In genomic region chr2:71613953-71614925, GRCh38 we compare ENCODE assay signal across 12 cellular contexts.
A peak's percentile ranks its signal among the peaks of the same experiment; 100 is the strongest.
DNase-seq lines count a peak whose midpoint lies in the region; ATAC-seq lines count a peak whose summit lies in the region.
"Had no signal": no experiment of that assay in that cellular context is flagged by ENCODE, and none has a peak within 500 bp of the region (broad histone marks: within the 10 kb centered on the region; RNA-seq: fewer than 3 reads in every experiment).

No MANE protein-coding gene starts in this region.

- no peak for ATAC-seq in right cardiac atrium
- no peak for ATAC-seq in GM21447 (IDR thresholded peaks at IDR 0.05; ENCODE audit: unreplicated experiment)
- no peak for ATAC-seq in HG02571 (IDR thresholded peaks at IDR 0.05; ENCODE audit: unreplicated experiment)

- intact Hi-C loops in right cardiac atrium (cut with DNase I): loop anchor here in 3 of 4 donors (10.0 kb wide), 1 partner anchor 181 kb away; no protein-coding TSS in a partner anchor

- H4K20me1 ChIP-seq in BLaER1: no peaks in the 10 kb centered on the region

- H3K27ac ChIP-seq in BLaER1 (no peak overlapping the region), right cardiac atrium (ENCODE audit: low read length) (peak overlapping the region; percentile 82), skin epidermis (peak overlapping the region in 12 of 21 experiments; percentile 9 to 79 (median 64))
- H3K27ac ChIP-seq: brain microvascular endothelial cell, HL-60 had no signal

- H3K9me3 ChIP-seq in BLaER1 (no peaks in the 10 kb centered on the region), right cardiac atrium (ENCODE audit: control insufficient read depth, low read length) (no peaks in the 10 kb centered on the region)

- H3K4me2 ChIP-seq in BLaER1: peak overlapping the region; percentile 29

- H3K27me3 ChIP-seq in BLaER1 (no peaks in the 10 kb centered on the region), right cardiac atrium (ENCODE audit: control insufficient read depth, insufficient read depth) (no peaks in the 10 kb centered on the region)
- H3K27me3 ChIP-seq: brain microvascular endothelial cell had no signal

- H3K4me3 ChIP-seq in BLaER1 (no peak overlapping the region), right cardiac atrium (ENCODE audit: low read length) (no peak overlapping the region), skin epidermis (no peak overlapping the region)

- 81% methylated on average over 8 of the region's 8 CpGs for WGBS in right cardiac atrium

- DNase-seq in activated CD8-positive, alpha-beta memory T cell treated with anti-CD3 and anti-CD28 coated beads, Interleukin-2, amount 50 U/mL, for 48 hours: peak; percentile 32
- DNase-seq in right cardiac atrium (peak in 1 of 3 donors; percentile 41), T1000 (lab: John Stamatoyannopoulos, UW) (no peak)
- no peak for DNase-seq in effector CD8-positive, alpha-beta T cell (lab: John Stamatoyannopoulos, UW)
- DNase-seq: EL; stimulated activated CD4-positive, alpha-beta T cell treated with anti-CD3 and anti-CD28 coated beads, Interleukin-4, amount 100 ng/mL, for 1 hour had no signal

- H3K36me3 ChIP-seq in BLaER1: no peaks in the 10 kb centered on the region
- H3K36me3 ChIP-seq: brain microvascular endothelial cell had no signal

- H3K4me1 ChIP-seq in BLaER1: peaks cover 31% of the 10 kb centered on the region
- peaks cover 22% of the 10 kb centered on the region for H3K4me1 ChIP-seq in right cardiac atrium (ENCODE audit: control insufficient read depth, insufficient read depth, low read length)

- H3K9ac ChIP-seq in BLaER1: no peak overlapping the region
